15 cellular contexts compared by ENCODE assay signal in the genomic region with DNA sequence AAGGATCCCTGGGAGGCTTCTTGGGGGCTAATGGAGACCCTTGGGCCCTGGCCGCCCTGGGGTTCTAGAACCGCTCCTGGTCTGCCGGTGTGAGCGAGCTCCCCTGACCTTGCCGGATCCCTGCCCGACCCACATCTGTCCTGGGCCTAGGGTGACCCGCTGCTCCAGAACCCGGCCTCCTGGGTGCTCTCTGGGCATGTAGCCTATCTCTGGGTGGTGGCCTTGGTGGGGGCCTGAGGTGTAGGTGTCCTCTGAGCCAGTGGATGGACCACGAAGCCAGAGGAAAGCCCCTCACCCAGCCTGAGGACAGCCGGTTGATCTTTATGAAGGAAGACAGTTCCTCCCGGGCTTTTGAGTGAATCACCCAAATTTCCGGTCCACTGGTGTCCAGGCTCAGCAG. TPM values are rescaled to one million over a fixed set of nuclear protein-coding genes. Genes with fewer than 3 reads are reported as not detected.
DNase-seq lines count a peak whose midpoint lies in the region; ATAC-seq and TF ChIP-seq lines count a peak whose summit lies in the region.
"Had no signal": no experiment of that assay in that cellular context is flagged by ENCODE, and none has a peak within 500 bp of the region (broad histone marks: within the 10 kb centered on the region; RNA-seq: fewer than 3 reads in every experiment).

No MANE protein-coding gene starts in this region.

- H3K9me3 ChIP-seq in BLaER1 (no peaks in the 10 kb centered on the region), T-helper 17 cell (ENCODE audit: control insufficient read depth, low read length, poor library complexity, severe bottlenecking) (no peaks in the 10 kb centered on the region), sigmoid colon (no peaks in the 10 kb centered on the region)
- H3K9me3 ChIP-seq: left lung had no signal

- no peaks in the 10 kb centered on the region for H3K36me3 ChIP-seq in BLaER1
- H3K36me3 ChIP-seq in sigmoid colon: no peaks in the 10 kb centered on the region
- H3K36me3 ChIP-seq: left lung had no signal

- peak overlapping the region; percentile 91 for H3K4me2 ChIP-seq in BLaER1
- H3K4me2 ChIP-seq: KMS-11 had no signal

- H3K27ac ChIP-seq in BLaER1 (peak overlapping the region; percentile 82), sigmoid colon (peak overlapping the region in 3 of 4 donors; percentile 82 to 85 (median 84)), dorsolateral prefrontal cortex (peak overlapping the region in 1 of 59 donors; percentile 7)
- H3K27ac ChIP-seq: KMS-11, left lung had no signal

- H3K4me3 ChIP-seq in BLaER1 (peak overlapping the region; percentile 31; the same call in 1 of the 2 replicates), sigmoid colon (no peak overlapping the region), dorsolateral prefrontal cortex (no peak overlapping the region)
- H3K4me3 ChIP-seq: left lung, smooth muscle cell had no signal

- peaks cover 7% of the 10 kb centered on the region for H3K4me1 Mint-ChIP-seq in T-helper 17 cell
- H3K4me1 Mint-ChIP-seq in T-cell: peaks cover under 1 to 14% (median 3%) of the 10 kb centered on the region in 3 donors
- H3K4me1 Mint-ChIP-seq: activated CD4-positive, alpha-beta T cell treated with anti-CD3 and anti-CD28 coated beads for 36 hours had no signal

- H3K27ac Mint-ChIP-seq in T-helper 17 cell (peak overlapping the region; percentile 29), T-cell (no peak overlapping the region)
- H3K27ac Mint-ChIP-seq: activated CD4-positive, alpha-beta T cell treated with anti-CD3 and anti-CD28 coated beads for 36 hours; activated T-helper 2 cell treated with anti-CD3 and anti-CD28 coated beads, Interferon-gamma antibody, Interleukin-2, Interleukin-4, amounts not matched to agents 10 μg/mL and 5 μg/mL and 100 μg/mL, durations not matched to agents 14 hours and 24 hours and 36 hours had no signal

- H3K4me1 ChIP-seq in BLaER1: peaks cover 97% of the 10 kb centered on the region
- H3K4me1 ChIP-seq in sigmoid colon: peaks cover 0 to 75% (median 69%) of the 10 kb centered on the region in 4 donors

- H4K20me1 ChIP-seq in BLaER1: peaks cover 82% of the 10 kb centered on the region

- DNase-seq in T-helper 17 cell (no peak), kidney tubule cell (ENCODE audit: low spot score) (peak; percentile 20), sigmoid colon (no peak), dorsolateral prefrontal cortex (no peak), T-cell (no peak), T-helper 2 cell (no peak)
- DNase-seq: activated CD4-positive, alpha-beta T cell treated with anti-CD3 and anti-CD28 coated beads for 36 hours; erythroblast; left lung; stimulated activated CD4-positive, alpha-beta T cell treated with anti-CD3 and anti-CD28 coated beads, Interleukin-4, amount 100 ng/mL, for 4 hours had no signal

- H3K27me3 Mint-ChIP-seq in T-helper 17 cell (no peaks in the 10 kb centered on the region), T-cell (no peaks in the 10 kb centered on the region)
- H3K27me3 Mint-ChIP-seq: activated CD4-positive, alpha-beta T cell treated with anti-CD3 and anti-CD28 coated beads for 36 hours had no signal

- TF ChIP-seq EP300 in sigmoid colon (IDR thresholded peaks at IDR 0.05): no peak

- CTCF ChIA-PET in T-cell (lab: Charles Lee): no interaction called here

- ATAC-seq in T-helper 17 cell: no peak
- no peak for ATAC-seq in GM19463 (IDR thresholded peaks at IDR 0.05; ENCODE audit: unreplicated experiment)
- ATAC-seq in T-cell (replicated peaks in 1 of 4): no peak
- ATAC-seq: activated CD4-positive, alpha-beta T cell treated with anti-CD3 and anti-CD28 coated beads for 36 hours; left lung had no signal

- intact Hi-C loops in sigmoid colon (cut with DNase I) (no loop called here), dorsolateral prefrontal cortex (cut with DNase I) (no loop called here)

- TF ChIP-seq POLR2A in sigmoid colon (IDR thresholded peaks at IDR 0.05): no peak

- TF ChIP-seq CTCF in sigmoid colon (IDR thresholded peaks at IDR 0.05) (no peak), dorsolateral prefrontal cortex (IDR thresholded peaks at IDR 0.05 in 54 of 56, conservative IDR thresholded peaks at IDR 0.05 in 2 of 56; ENCODE audit: low read depth in 1 of 56, partially characterized antibody in 56 of 56) (no peak)

- WGBS in sigmoid colon, 2 donors: 83 to 88% methylated on average over 12 of the region's 12 CpGs

- H3K4me3 Mint-ChIP-seq in T-helper 17 cell: no peak overlapping the region
- H3K4me3 Mint-ChIP-seq in T-cell: no peak overlapping the region
- H3K4me3 Mint-ChIP-seq: activated CD4-positive, alpha-beta T cell treated with anti-CD3 and anti-CD28 coated beads for 36 hours had no signal

- no peaks in the 10 kb centered on the region for H3K27me3 ChIP-seq in BLaER1
- H3K27me3 ChIP-seq in sigmoid colon: no peaks in the 10 kb centered on the region
- H3K27me3 ChIP-seq in dorsolateral prefrontal cortex: no peaks in the 10 kb centered on the region
- H3K27me3 ChIP-seq: left lung had no signal

- peak overlapping the region; percentile 69 for H3K9ac ChIP-seq in BLaER1
- H3K9ac ChIP-seq: KMS-11 had no signal

- POLR2A ChIA-PET in T-cell (lab: Charles Lee): no interaction called here

- H3K36me3 Mint-ChIP-seq in T-helper 17 cell (ENCODE audit: low read depth) (no peaks in the 10 kb centered on the region), T-cell (peaks cover 4% of the 10 kb centered on the region)

- no peaks in the 10 kb centered on the region for H3K9me3 Mint-ChIP-seq in T-cell
- H3K9me3 Mint-ChIP-seq: activated T-helper 2 cell treated with anti-CD3 and anti-CD28 coated beads, Interferon-gamma antibody, Interleukin-2, Interleukin-4, amounts not matched to agents 10 μg/mL and 5 μg/mL and 100 μg/mL, durations not matched to agents 14 hours and 24 hours and 36 hours had no signal

RNA-seq across cellular contexts. Expression of a gene that starts 10.7 kb away (rescaled TPM):
- 10 to 100 TPM; 39.1 to 40.9 TPM for total RNA-seq in T-helper 17 cell
- total RNA-seq in sigmoid colon: 10 to 100 TPM; 30.8 to 76.7 (median 47.3) TPM
- 10 to 100 TPM; 12.0 to 49.5 (median 19.4) TPM for polyA plus RNA-seq in sigmoid colon
- total RNA-seq in dorsolateral prefrontal cortex: 10 to 100 TPM; 18.4 to 76.6 (median 53.0) TPM
- total RNA-seq in T-cell: 10 to 100 TPM; 29.1 to 61.7 (median 37.4) TPM
